Comparison of ENCODE assay signal across 1 cellular context in the genomic region with DNA sequence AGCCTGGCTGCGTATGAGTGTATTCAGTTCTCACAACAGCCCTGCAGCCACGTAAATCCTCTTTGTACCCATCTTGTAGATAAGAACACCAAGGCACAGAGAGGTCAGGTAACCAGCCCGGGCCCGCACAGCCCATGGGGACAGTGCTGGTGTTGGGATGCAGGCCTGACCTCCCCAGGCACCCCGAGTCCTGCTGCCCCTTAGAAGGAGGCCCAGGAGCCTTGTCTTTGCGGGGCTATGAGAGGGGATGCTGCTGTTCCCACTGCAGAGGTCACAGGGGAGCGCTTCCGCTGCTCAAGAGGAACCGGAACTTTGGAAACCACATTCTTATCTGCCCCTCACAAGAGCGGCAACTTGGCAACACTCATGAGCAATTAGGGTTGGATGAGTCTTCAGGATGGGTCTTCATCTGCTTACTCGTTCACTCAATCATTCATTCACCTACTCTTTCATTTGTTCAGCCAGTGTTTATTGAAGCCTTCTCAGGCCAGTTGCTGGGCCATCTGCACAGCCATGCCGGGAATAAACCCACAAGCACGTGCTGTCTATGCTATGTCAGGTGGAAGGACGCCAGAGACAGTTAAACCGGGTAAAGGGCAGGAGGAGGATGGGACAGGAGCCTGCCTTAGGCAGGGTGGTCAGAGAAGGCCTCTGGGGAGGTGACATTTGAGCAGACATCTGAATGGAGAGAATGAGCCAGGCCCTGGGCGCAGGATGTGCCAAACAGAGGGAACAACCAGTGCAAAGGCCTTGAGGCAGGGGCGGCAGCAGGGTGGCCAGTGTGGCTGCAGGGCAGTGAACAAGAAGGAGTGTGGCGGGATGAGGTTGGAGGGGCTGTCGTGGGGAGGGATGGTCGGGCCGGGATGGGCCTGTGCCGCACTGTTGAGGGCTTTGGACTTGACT.
TF ChIP-seq lines count a peak whose summit lies in the region.

No MANE protein-coding gene starts in this region.

TF ChIP-seq in K562, 482 proteins besides CTCF, POLR2A, EP300 and RAD21 (continued from another document and continues in another):
- TF ChIP-seq HMG20B (CRISPR knock-in tag; IDR thresholded peaks at IDR 0.05) (no peak; the same call in 1 of the 2 replicates), ZNF57 (CRISPR knock-in tag; IDR thresholded peaks at IDR 0.05) (no peak), JUN (IDR thresholded peaks at IDR 0.05; ENCODE audit: borderline replicate concordance, low read depth, low read length) (peak; percentile 33; the same call in 1 of the 2 replicates), JUN (CRISPR knock-in tag; IDR thresholded peaks at IDR 0.05; ENCODE audit: borderline replicate concordance) (no peak), ESRRA (IDR thresholded peaks at IDR 0.05; ENCODE audit: borderline replicate concordance, low read depth) (peak; percentile 100), ZNF583 (CRISPR knock-in tag; IDR thresholded peaks at IDR 0.05) (peak; percentile 77), ZBTB8A (IDR thresholded peaks at IDR 0.05; ENCODE audit: partially characterized antibody) (no peak), ZNF253 (CRISPR knock-in tag; conservative IDR thresholded peaks at IDR 0.05) (no peak), SMARCA4 (IDR thresholded peaks at IDR 0.05) (peak; percentile 88), KDM1A (IDR thresholded peaks at IDR 0.05) (peak; percentile 94 to 97), ZNF263 (CRISPR knock-in tag; IDR thresholded peaks at IDR 0.05; ENCODE audit: borderline replicate concordance) (no peak; the same call in 1 of the 2 replicates), SPI1 (IDR thresholded peaks at IDR 0.05; ENCODE audit: borderline replicate concordance, low read depth, low read length) (peak; percentile 91), ERF (CRISPR knock-in tag; IDR thresholded peaks at IDR 0.05) (peak; percentile 31; the same call in 1 of the 2 replicates), KDM5B (IDR thresholded peaks at IDR 0.05; ENCODE audit: insufficient replicate concordance, low read depth, low read length) (no peak), TEAD4 (IDR thresholded peaks at IDR 0.05; ENCODE audit: low read length) (peak; percentile 93), TEAD4 (CRISPR knock-in tag; IDR thresholded peaks at IDR 0.05; ENCODE audit: borderline replicate concordance) (no peak), RFX1 (IDR thresholded peaks at IDR 0.05) (no peak; the same call in 1 of the 2 replicates), ZBTB17 (CRISPR knock-in tag; IDR thresholded peaks at IDR 0.05) (0 out of 2 replicates have a peak, but pooled peaks have one; percentile 44), TBL1XR1 (IDR thresholded peaks at IDR 0.05; ENCODE audit: low read length in 2 of 2) (peak in 1 of 2 experiments; percentile 48; a peak in 1 of 4 replicates), RCOR1 (IDR thresholded peaks at IDR 0.05; ENCODE audit: borderline replicate concordance in 1 of 2, low read depth in 2 of 2, low read length in 2 of 2) (peak; percentile 78 to 83; a peak in 3 of 4 replicates), SNRNP70 (optimal IDR thresholded peaks at IDR 0.05; ENCODE audit: low read depth, low read length) (no peak), PML (IDR thresholded peaks at IDR 0.05; ENCODE audit: low read length) (peak; percentile 82), MEIS2 (IDR thresholded peaks at IDR 0.05; ENCODE audit: partially characterized antibody) (peak; percentile 75), CXXC5 (CRISPR knock-in tag; IDR thresholded peaks at IDR 0.05) (peak; percentile 82), TCF3 (CRISPR knock-in tag; IDR thresholded peaks at IDR 0.05) (peak; percentile 94), ZNF695 (CRISPR knock-in tag; IDR thresholded peaks at IDR 0.05) (no peak), KDM2B (CRISPR knock-in tag; IDR thresholded peaks at IDR 0.05) (no peak), FOXM1 (IDR thresholded peaks at IDR 0.05; ENCODE audit: low read depth) (peak; percentile 48), FOXM1 (CRISPR knock-in tag; IDR thresholded peaks at IDR 0.05; ENCODE audit: low read depth) (peak; percentile 60; the same call in 1 of the 2 replicates), ZNF408 (CRISPR knock-in tag; IDR thresholded peaks at IDR 0.05; ENCODE audit: low read depth) (no peak), ZNF778 (CRISPR knock-in tag; IDR thresholded peaks at IDR 0.05) (no peak)
- TF ChIP-seq, protein P1, sequence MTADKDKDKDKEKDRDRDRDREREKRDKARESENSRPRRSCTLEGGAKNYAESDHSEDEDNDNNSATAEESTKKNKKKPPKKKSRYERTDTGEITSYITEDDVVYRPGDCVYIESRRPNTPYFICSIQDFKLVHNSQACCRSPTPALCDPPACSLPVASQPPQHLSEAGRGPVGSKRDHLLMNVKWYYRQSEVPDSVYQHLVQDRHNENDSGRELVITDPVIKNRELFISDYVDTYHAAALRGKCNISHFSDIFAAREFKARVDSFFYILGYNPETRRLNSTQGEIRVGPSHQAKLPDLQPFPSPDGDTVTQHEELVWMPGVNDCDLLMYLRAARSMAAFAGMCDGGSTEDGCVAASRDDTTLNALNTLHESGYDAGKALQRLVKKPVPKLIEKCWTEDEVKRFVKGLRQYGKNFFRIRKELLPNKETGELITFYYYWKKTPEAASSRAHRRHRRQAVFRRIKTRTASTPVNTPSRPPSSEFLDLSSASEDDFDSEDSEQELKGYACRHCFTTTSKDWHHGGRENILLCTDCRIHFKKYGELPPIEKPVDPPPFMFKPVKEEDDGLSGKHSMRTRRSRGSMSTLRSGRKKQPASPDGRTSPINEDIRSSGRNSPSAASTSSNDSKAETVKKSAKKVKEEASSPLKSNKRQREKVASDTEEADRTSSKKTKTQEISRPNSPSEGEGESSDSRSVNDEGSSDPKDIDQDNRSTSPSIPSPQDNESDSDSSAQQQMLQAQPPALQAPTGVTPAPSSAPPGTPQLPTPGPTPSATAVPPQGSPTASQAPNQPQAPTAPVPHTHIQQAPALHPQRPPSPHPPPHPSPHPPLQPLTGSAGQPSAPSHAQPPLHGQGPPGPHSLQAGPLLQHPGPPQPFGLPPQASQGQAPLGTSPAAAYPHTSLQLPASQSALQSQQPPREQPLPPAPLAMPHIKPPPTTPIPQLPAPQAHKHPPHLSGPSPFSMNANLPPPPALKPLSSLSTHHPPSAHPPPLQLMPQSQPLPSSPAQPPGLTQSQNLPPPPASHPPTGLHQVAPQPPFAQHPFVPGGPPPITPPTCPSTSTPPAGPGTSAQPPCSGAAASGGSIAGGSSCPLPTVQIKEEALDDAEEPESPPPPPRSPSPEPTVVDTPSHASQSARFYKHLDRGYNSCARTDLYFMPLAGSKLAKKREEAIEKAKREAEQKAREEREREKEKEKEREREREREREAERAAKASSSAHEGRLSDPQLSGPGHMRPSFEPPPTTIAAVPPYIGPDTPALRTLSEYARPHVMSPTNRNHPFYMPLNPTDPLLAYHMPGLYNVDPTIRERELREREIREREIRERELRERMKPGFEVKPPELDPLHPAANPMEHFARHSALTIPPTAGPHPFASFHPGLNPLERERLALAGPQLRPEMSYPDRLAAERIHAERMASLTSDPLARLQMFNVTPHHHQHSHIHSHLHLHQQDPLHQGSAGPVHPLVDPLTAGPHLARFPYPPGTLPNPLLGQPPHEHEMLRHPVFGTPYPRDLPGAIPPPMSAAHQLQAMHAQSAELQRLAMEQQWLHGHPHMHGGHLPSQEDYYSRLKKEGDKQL (CRISPR knock-in tag; IDR thresholded peaks at IDR 0.05; ENCODE audit: borderline replicate concordance) = no peak
- TF ChIP-seq, protein P2, sequence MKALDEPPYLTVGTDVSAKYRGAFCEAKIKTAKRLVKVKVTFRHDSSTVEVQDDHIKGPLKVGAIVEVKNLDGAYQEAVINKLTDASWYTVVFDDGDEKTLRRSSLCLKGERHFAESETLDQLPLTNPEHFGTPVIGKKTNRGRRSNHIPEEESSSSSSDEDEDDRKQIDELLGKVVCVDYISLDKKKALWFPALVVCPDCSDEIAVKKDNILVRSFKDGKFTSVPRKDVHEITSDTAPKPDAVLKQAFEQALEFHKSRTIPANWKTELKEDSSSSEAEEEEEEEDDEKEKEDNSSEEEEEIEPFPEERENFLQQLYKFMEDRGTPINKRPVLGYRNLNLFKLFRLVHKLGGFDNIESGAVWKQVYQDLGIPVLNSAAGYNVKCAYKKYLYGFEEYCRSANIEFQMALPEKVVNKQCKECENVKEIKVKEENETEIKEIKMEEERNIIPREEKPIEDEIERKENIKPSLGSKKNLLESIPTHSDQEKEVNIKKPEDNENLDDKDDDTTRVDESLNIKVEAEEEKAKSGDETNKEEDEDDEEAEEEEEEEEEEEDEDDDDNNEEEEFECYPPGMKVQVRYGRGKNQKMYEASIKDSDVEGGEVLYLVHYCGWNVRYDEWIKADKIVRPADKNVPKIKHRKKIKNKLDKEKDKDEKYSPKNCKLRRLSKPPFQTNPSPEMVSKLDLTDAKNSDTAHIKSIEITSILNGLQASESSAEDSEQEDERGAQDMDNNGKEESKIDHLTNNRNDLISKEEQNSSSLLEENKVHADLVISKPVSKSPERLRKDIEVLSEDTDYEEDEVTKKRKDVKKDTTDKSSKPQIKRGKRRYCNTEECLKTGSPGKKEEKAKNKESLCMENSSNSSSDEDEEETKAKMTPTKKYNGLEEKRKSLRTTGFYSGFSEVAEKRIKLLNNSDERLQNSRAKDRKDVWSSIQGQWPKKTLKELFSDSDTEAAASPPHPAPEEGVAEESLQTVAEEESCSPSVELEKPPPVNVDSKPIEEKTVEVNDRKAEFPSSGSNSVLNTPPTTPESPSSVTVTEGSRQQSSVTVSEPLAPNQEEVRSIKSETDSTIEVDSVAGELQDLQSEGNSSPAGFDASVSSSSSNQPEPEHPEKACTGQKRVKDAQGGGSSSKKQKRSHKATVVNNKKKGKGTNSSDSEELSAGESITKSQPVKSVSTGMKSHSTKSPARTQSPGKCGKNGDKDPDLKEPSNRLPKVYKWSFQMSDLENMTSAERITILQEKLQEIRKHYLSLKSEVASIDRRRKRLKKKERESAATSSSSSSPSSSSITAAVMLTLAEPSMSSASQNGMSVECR (CRISPR knock-in tag; IDR thresholded peaks at IDR 0.05) = no peak
- TF ChIP-seq, protein P3, sequence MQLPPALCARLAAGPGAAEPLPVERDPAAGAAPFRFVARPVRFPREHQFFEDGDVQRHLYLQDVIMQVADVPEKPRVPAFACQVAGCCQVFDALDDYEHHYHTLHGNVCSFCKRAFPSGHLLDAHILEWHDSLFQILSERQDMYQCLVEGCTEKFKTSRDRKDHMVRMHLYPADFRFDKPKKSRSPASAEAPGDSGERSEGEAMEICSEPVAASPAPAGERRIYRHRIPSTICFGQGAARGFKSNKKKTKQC (CRISPR knock-in tag; IDR thresholded peaks at IDR 0.05) = peak; percentile 63
- TF ChIP-seq, protein P4, sequence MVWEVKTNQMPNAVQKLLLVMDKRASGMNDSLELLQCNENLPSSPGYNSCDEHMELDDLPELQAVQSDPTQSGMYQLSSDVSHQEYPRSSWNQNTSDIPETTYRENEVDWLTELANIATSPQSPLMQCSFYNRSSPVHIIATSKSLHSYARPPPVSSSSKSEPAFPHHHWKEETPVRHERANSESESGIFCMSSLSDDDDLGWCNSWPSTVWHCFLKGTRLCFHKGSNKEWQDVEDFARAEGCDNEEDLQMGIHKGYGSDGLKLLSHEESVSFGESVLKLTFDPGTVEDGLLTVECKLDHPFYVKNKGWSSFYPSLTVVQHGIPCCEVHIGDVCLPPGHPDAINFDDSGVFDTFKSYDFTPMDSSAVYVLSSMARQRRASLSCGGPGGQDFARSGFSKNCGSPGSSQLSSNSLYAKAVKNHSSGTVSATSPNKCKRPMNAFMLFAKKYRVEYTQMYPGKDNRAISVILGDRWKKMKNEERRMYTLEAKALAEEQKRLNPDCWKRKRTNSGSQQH (CRISPR knock-in tag; IDR thresholded peaks at IDR 0.05) = peak; percentile 2; the same call in 1 of the 2 replicates
- TF ChIP-seq, protein P5, sequence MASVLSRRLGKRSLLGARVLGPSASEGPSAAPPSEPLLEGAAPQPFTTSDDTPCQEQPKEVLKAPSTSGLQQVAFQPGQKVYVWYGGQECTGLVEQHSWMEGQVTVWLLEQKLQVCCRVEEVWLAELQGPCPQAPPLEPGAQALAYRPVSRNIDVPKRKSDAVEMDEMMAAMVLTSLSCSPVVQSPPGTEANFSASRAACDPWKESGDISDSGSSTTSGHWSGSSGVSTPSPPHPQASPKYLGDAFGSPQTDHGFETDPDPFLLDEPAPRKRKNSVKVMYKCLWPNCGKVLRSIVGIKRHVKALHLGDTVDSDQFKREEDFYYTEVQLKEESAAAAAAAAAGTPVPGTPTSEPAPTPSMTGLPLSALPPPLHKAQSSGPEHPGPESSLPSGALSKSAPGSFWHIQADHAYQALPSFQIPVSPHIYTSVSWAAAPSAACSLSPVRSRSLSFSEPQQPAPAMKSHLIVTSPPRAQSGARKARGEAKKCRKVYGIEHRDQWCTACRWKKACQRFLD (CRISPR knock-in tag; IDR thresholded peaks at IDR 0.05) = peak; percentile 98
- TF ChIP-seq, protein P6, sequence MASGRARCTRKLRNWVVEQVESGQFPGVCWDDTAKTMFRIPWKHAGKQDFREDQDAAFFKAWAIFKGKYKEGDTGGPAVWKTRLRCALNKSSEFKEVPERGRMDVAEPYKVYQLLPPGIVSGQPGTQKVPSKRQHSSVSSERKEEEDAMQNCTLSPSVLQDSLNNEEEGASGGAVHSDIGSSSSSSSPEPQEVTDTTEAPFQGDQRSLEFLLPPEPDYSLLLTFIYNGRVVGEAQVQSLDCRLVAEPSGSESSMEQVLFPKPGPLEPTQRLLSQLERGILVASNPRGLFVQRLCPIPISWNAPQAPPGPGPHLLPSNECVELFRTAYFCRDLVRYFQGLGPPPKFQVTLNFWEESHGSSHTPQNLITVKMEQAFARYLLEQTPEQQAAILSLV (tag; IDR thresholded peaks at IDR 0.05) = peak; percentile 58; the same call in 1 of the 2 replicates
- TF ChIP-seq, protein P7, sequence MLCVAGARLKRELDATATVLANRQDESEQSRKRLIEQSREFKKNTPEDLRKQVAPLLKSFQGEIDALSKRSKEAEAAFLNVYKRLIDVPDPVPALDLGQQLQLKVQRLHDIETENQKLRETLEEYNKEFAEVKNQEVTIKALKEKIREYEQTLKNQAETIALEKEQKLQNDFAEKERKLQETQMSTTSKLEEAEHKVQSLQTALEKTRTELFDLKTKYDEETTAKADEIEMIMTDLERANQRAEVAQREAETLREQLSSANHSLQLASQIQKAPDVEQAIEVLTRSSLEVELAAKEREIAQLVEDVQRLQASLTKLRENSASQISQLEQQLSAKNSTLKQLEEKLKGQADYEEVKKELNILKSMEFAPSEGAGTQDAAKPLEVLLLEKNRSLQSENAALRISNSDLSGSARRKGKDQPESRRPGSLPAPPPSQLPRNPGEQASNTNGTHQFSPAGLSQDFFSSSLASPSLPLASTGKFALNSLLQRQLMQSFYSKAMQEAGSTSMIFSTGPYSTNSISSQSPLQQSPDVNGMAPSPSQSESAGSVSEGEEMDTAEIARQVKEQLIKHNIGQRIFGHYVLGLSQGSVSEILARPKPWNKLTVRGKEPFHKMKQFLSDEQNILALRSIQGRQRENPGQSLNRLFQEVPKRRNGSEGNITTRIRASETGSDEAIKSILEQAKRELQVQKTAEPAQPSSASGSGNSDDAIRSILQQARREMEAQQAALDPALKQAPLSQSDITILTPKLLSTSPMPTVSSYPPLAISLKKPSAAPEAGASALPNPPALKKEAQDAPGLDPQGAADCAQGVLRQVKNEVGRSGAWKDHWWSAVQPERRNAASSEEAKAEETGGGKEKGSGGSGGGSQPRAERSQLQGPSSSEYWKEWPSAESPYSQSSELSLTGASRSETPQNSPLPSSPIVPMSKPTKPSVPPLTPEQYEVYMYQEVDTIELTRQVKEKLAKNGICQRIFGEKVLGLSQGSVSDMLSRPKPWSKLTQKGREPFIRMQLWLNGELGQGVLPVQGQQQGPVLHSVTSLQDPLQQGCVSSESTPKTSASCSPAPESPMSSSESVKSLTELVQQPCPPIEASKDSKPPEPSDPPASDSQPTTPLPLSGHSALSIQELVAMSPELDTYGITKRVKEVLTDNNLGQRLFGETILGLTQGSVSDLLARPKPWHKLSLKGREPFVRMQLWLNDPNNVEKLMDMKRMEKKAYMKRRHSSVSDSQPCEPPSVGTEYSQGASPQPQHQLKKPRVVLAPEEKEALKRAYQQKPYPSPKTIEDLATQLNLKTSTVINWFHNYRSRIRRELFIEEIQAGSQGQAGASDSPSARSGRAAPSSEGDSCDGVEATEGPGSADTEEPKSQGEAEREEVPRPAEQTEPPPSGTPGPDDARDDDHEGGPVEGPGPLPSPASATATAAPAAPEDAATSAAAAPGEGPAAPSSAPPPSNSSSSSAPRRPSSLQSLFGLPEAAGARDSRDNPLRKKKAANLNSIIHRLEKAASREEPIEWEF (CRISPR knock-in tag; IDR thresholded peaks at IDR 0.05) = no peak
